In genomic region chr12:57563358-57563757, GRCh38 we compare ENCODE assay signal across 26 cellular contexts.
"Had no signal": no experiment of that assay in that cellular context is flagged by ENCODE, and none has a peak within 500 bp of the region (broad histone marks: within the 10 kb centered on the region; RNA-seq: fewer than 3 reads in every experiment).

No MANE protein-coding gene starts in this region.

- DNase-seq: stimulated activated CD4-positive, alpha-beta T cell treated with anti-CD3 and anti-CD28 coated beads, Interleukin-2, amount 100 ng/mL, for 48 hours; stimulated activated CD4-positive, alpha-beta T cell treated with anti-CD3 and anti-CD28 coated beads, Interleukin-4, amount 100 ng/mL, for 1 hour; stimulated activated CD4-positive, alpha-beta T cell treated with anti-CD3 and anti-CD28 coated beads, Interleukin-4, amount 100 ng/mL, for 24 hours; stimulated activated CD4-positive, alpha-beta T cell treated with anti-CD3 and anti-CD28 coated beads, Interleukin-4, amount 100 ng/mL, for 4 hours; stimulated activated CD8-positive, alpha-beta memory T cell treated with anti-CD3 and anti-CD28 coated beads, Interleukin-4, amount 100 ng/mL, for 48 hours; stimulated activated naive B cell treated with anti-CD40 and anti-IgM and Interleukin-4, amounts not matched to agents 10 μg/mL and 1 μg/mL and 100 μg/mL, for 72 hours; stimulated activated naive CD4-positive, alpha-beta T cell; stimulated activated naive CD4-positive, alpha-beta T cell treated with Interleukin-2 at 50 U/mL for 16 hours; stimulated activated naive CD8-positive, alpha-beta T cell treated with anti-CD3 and anti-CD28 coated beads, Interleukin-15, amount 100 ng/mL, for 72 hours; stimulated activated naive CD8-positive, alpha-beta T cell treated with anti-CD3 and anti-CD28 coated beads, Interleukin-15, Interleukin-2, amounts not matched to agents 100 U/mL and 50 U/mL, for 24 hours; stomach; substantia nigra; testis; thyroid gland; transverse colon; trophoblast cell; upper lobe of left lung; upper lobe of right lung; uterus had no signal

- H3K4me3 ChIP-seq: stomach, suprapubic skin, testis, thoracic aorta, thyroid gland, tibial artery, tibial nerve, transverse colon, upper lobe of left lung, upper lobe of right lung, uterus, vagina had no signal

- H3K4me1 ChIP-seq: stomach, suprapubic skin, testis, thyroid gland, tibial artery, tibial nerve, transverse colon, upper lobe of left lung, upper lobe of right lung, uterus, vagina had no signal

- H3K36me3 ChIP-seq: stomach, suprapubic skin, thoracic aorta, thyroid gland, tibial artery, transverse colon, upper lobe of left lung, upper lobe of right lung, uterus, vagina had no signal

- H3K9me3 ChIP-seq: stomach, suprapubic skin, testis, thoracic aorta, thyroid gland, tibial artery, tibial nerve, transverse colon, upper lobe of left lung, upper lobe of right lung, uterus, vagina had no signal

- H3K27me3 ChIP-seq: testis, thyroid gland, upper lobe of left lung, upper lobe of right lung, uterus, vagina had no signal

- H3K27ac ChIP-seq: stomach, suprapubic skin, testis, thoracic aorta, thyroid gland, tibial artery, tibial nerve, transverse colon, upper lobe of left lung, upper lobe of right lung, uterus, vagina had no signal

- ATAC-seq: stimulated activated effector memory CD8-positive, alpha-beta T cell treated with anti-CD3 and anti-CD28 coated beads, Interleukin-12 subunit alpha, Interleukin-12 subunit beta, amount 100 ng/mL, for 72 hours; stimulated activated memory B cell treated with anti-CD40 and anti-IgM and Interleukin-4, amounts not matched to agents 10 μg/mL and 1 μg/mL and 100 μg/mL, for 72 hours; stimulated activated naive B cell treated with anti-CD40 and anti-IgM and Interleukin-4, amounts not matched to agents 10 μg/mL and 1 μg/mL and 100 μg/mL, for 72 hours; stimulated activated naive CD8-positive, alpha-beta T cell treated with anti-CD3 and anti-CD28 coated beads, Interleukin-15, amount 100 ng/mL, for 72 hours; stimulated activated naive CD8-positive, alpha-beta T cell treated with anti-CD3 and anti-CD28 coated beads, Interleukin-15, Interleukin-2, amounts not matched to agents 100 U/mL and 50 U/mL, for 24 hours; upper lobe of right lung had no signal
